ENCODE assay signal across 24 cellular contexts in genomic region chr4:24056258-24056657, GRCh38.
"Had no signal": no experiment of that assay in that cellular context is flagged by ENCODE, and none has a peak within 500 bp of the region (broad histone marks: within the 10 kb centered on the region; RNA-seq: fewer than 3 reads in every experiment).

No MANE protein-coding gene starts in this region.

- H3K4me1 ChIP-seq: SJCRH30 had no signal

- H3K9me3 ChIP-seq: SJCRH30 had no signal

- H3K27me3 ChIP-seq: SJCRH30 had no signal

- DNase-seq: activated CD4-positive, alpha-beta T cell treated with anti-CD3 and anti-CD28 coated beads for 4 hours; activated CD8-positive, alpha-beta memory T cell treated with anti-CD3 and anti-CD28 coated beads, Interleukin-2, amount 50 U/mL, for 48 hours; activated CD8-positive, alpha-beta T cell treated with anti-CD3 and anti-CD28 coated beads, Interleukin-2, amount 10 ng/mL, durations not matched to agents 7 days and 5 days; activated naive CD4-positive, alpha-beta T cell; activated T-cell treated with anti-CD3 and anti-CD28 coated beads, Interleukin-2, amount 50 U/mL, for 1 hour; aorta; NCI-H1092; NCI-H1417 treated with DMSO at 0.1 percent for 48 hours; NCI-H1694; NCI-H2029; NCI-H2107; NCI-H345; NCI-H510A; NCI-H526 treated with DMSO at 0.1 percent for 48 hours; NK-92 treated with Interleukin-12 subunit alpha and Interleukin-12 subunit beta, amount 100 ng/mL, for 24 hours; OCI-M1; Right ventricle myocardium superior; SJCRH30 had no signal

- H3K4me3 ChIP-seq: SJCRH30 had no signal

- FAIRE-seq: bronchial epithelial cell had no signal

- H3K36me3 ChIP-seq: SJCRH30 had no signal

- H3K27ac ChIP-seq: KMS-11, RWPE1, SJCRH30 had no signal

- ATAC-seq: activated CD4-positive, CD25-positive, alpha-beta regulatory T cell treated with anti-CD3 and anti-CD28 coated beads, Interleukin-2, amount 50 U/mL, for 24 hours; activated CD8-positive, alpha-beta T cell treated with anti-CD3 and anti-CD28 coated beads, Interleukin-2, amount 10 ng/mL, durations not matched to agents 7 days and 5 days; Panc1; SK-N-SH treated with all-trans-retinoic acid at 6 μM for 48 hours had no signal
